ENCODE assay signal across 8 cellular contexts in the genomic region with DNA sequence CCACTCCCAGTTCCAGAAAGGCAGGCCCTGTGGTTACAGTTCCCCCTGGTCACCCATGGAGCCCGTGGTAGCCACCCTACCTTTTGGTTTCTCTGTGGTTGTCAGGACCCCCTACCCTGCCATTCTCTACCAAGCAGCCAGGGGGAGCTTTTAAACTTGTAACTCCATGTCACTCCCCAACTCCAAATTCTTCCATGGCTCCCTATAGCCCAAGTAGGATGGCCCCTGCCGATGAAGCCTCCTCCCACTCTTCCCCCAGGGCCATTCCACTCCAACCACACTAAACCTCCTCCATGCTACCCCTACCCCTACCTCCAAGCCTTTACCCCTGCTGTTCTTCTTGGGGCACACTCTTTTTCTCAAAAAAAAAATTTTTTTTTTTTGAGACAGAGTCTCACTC. TPM values are rescaled to one million over a fixed set of nuclear protein-coding genes. Genes with fewer than 3 reads are reported as not detected.
DNase-seq lines count a peak whose midpoint lies in the region; ATAC-seq and TF ChIP-seq lines count a peak whose summit lies in the region.

No MANE protein-coding gene starts in this region.

- H3K4me2 ChIP-seq in smooth muscle cell: no peak overlapping the region

- no peak overlapping the region for H3K4me3 ChIP-seq in LNCaP clone FGC (ENCODE audit: low read depth, low read length)
- peak overlapping the region; percentile 18 for H3K4me3 ChIP-seq in fibroblast of pulmonary artery (replicated peaks; ENCODE audit: low read depth, low read length)
- no peak overlapping the region for H3K4me3 ChIP-seq in smooth muscle cell

- TF ChIP-seq CTCF in LNCaP clone FGC (IDR thresholded peaks at IDR 0.05; ENCODE audit: control insufficient read depth, extremely low read depth, insufficient read depth): peak; percentile 21; the same call in 1 of the 2 replicates
- TF ChIP-seq CTCF in fibroblast of pulmonary artery (IDR thresholded peaks at IDR 0.05; ENCODE audit: low read length, missing control alignments): peak; percentile 61
- peak; percentile 43 for TF ChIP-seq CTCF in smooth muscle cell (IDR thresholded peaks at IDR 0.05; ENCODE audit: borderline replicate concordance, insufficient read depth, poor library complexity, severe bottlenecking)

- H3K4me1 ChIP-seq in smooth muscle cell (ENCODE audit: low read depth): no peaks in the 10 kb centered on the region

- H3K36me3 ChIP-seq in smooth muscle cell (ENCODE audit: low read depth): no peaks in the 10 kb centered on the region

- H2AFZ ChIP-seq in smooth muscle cell (ENCODE audit: low read depth): no peak overlapping the region

- peaks cover 41% of the 10 kb centered on the region for H4K20me1 ChIP-seq in smooth muscle cell (ENCODE audit: low read depth)

- peak overlapping the region; percentile 83 for H3K27ac ChIP-seq in smooth muscle cell (ENCODE audit: low read depth)

- no peak for ATAC-seq in GM19463 (IDR thresholded peaks at IDR 0.05; ENCODE audit: unreplicated experiment)

- H3F3A ChIP-seq in smooth muscle cell (ENCODE audit: low read depth): peaks cover 7% of the 10 kb centered on the region

- peaks cover 31% of the 10 kb centered on the region for H3K79me2 ChIP-seq in smooth muscle cell (ENCODE audit: low read depth)

- H3K27me3 ChIP-seq in smooth muscle cell (ENCODE audit: low read depth): no peaks in the 10 kb centered on the region

- DNase-seq in NCI-H748 (lab: John Stamatoyannopoulos, UW; ENCODE audit: unreplicated experiment) (peak; percentile 42), NCI-H748 treated with DMSO at 0.1 percent for 48 hours (lab: John Stamatoyannopoulos, UW) (no peak), LNCaP clone FGC (ENCODE audit: low read depth) (no peak), fibroblast of pulmonary artery (ENCODE audit: low read depth) (peak; percentile 69), smooth muscle cell (lab: John Stamatoyannopoulos, UW; ENCODE audit: unreplicated experiment) (no peak), NCI-H1930 (lab: John Stamatoyannopoulos, UW) (no peak)
- DNase-seq in activated CD4-positive, alpha-beta T cell treated with anti-CD3 and anti-CD28 coated beads, Interleukin-2, amount 50 U/mL, for 4 hours: peak; percentile 32 to 37

- WGBS in smooth muscle cell (ENCODE audit: low lambda C conversion rate): 46% methylated on average over 2 of the region's 2 CpGs

- H3K9ac ChIP-seq in smooth muscle cell (ENCODE audit: low read depth): no peak overlapping the region

- H3K9me3 ChIP-seq in smooth muscle cell (replicated peaks; ENCODE audit: low read depth): no peaks in the 10 kb centered on the region

RNA-seq across cellular contexts. Expression of a gene that starts 2.2 kb away (rescaled TPM):
- 6.4 and 9.8 TPM in 2 replicates for total RNA-seq in smooth muscle cell
- polyA plus RNA-seq in smooth muscle cell: 6.5 and 7.4 TPM in 2 replicates

RNA-seq across cellular contexts. Expression of a gene that starts 23.1 kb away (rescaled TPM):
- total RNA-seq in smooth muscle cell: 36.4 and 47.8 TPM in 2 replicates
- polyA plus RNA-seq in smooth muscle cell: 63.5 and 72.1 TPM in 2 replicates

RNA-seq across cellular contexts. Expression of a gene that starts 34.2 kb away (rescaled TPM):
- 37.6 and 39.5 TPM in 2 replicates for total RNA-seq in smooth muscle cell
- polyA plus RNA-seq in smooth muscle cell: 56.7 and 78.4 TPM in 2 replicates

RNA-seq across cellular contexts. Expression of a gene that starts 42.0 kb away (rescaled TPM):
- 4.6 and 10.4 TPM in 2 replicates for total RNA-seq in smooth muscle cell
- 9.2 and 9.7 TPM in 2 replicates for polyA plus RNA-seq in smooth muscle cell

RNA-seq across cellular contexts. Expression of a gene that starts 57.8 kb away (rescaled TPM):
- 0.90 and 1.9 TPM in 2 replicates for total RNA-seq in smooth muscle cell
- polyA plus RNA-seq in smooth muscle cell: 2.2 and 3.4 TPM in 2 replicates

Comparison
In these comparisons a context has a peak if more than half of its experiments do, and no peak if none do; other contexts are left out.
1. DNase-seq: peak in NCI-H748 (single experiment), activated CD4-positive, alpha-beta T cell treated with anti-CD3 and anti-CD28 coated beads, Interleukin-2, amount 50 U/mL, for 4 hours (2 of 2) and fibroblast of pulmonary artery (single experiment); none in NCI-H748 treated with DMSO at 0.1 percent for 48 hours (single experiment), LNCaP clone FGC (single experiment), smooth muscle cell (single experiment) and NCI-H1930 (0 of 2).
2. Peak in every context shown above with its lines, with median percentiles within 50 percentile points of each other: CTCF ChIP-seq.